Comparison of ENCODE assay signal across 8 cellular contexts in the genomic region with DNA sequence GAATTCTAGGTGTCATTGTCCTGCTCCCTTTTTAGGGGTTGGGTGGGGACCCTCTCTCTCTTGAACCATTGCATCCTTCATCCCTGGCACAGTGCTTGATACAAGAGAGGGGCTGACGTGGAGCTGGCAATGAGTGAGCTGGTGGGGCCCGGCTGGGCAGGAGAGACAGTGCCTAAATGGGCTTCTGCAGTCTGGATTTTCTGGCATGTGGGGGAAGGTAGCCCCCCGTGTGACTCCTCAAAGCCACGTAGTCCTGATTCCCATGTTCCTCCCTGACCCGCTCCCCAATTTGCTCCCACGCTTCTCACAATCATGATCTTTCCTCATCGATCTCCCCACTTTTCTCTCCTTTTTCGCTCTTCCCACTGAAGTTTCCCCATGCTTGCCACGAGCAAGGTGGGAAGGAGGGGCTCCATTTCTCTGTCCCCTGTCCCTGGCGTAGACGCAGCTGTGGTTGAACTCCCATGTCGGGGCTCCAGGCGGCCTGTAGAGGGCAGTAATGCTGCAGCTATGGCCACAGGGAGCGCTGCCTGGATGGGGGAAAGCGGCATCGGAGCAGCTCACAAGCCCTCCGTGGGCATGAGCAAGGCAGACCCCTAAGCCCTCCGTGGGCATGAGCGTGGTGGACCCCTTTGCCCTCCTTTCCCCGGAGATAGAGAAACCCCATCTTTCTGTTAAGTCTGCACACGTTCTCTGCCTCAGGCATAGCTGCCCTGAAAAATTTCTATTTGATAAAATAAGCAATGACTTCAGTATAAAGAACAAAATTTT. TPM values are rescaled to one million over a fixed set of nuclear protein-coding genes. Genes with fewer than 3 reads are reported as not detected.
A peak's percentile ranks its signal among the peaks of the same experiment; 100 is the strongest.
DNase-seq lines count a peak whose midpoint lies in the region; ATAC-seq and TF ChIP-seq lines count a peak whose summit lies in the region.

No MANE protein-coding gene starts in this region.

- H3K4me3 Mint-ChIP-seq in activated B cell treated with CpG ODN at 0.5 μM for 24 hours: peak overlapping the region; percentile 21

- H3K27me3 ChIP-seq in breast epithelium (no peaks in the 10 kb centered on the region), kidney epithelial cell (ENCODE audit: control insufficient read depth, insufficient read depth, low read length) (no peaks in the 10 kb centered on the region)

- peak; percentile 49 for ATAC-seq in GM21529 (IDR thresholded peaks at IDR 0.05; ENCODE audit: unreplicated experiment)
- peak; percentile 62 for ATAC-seq in activated B cell treated with CpG ODN at 0.5 μM for 24 hours (ENCODE audit: low read depth)
- ATAC-seq in HG03039 (IDR thresholded peaks at IDR 0.05; ENCODE audit: unreplicated experiment): no peak

- CTCF ChIA-PET in activated B cell treated with CpG ODN at 0.5 μM for 24 hours (lab: Charles Lee): interaction anchor here (0.6 to 1.6 kb wide), 15 partner anchors 11 to 1598 kb away, joined by 3 to 6 read pairs (median 4); no protein-coding TSS in a partner anchor

- H3K36me3 Mint-ChIP-seq in activated B cell treated with CpG ODN at 0.5 μM for 24 hours (ENCODE audit: low read depth): no peaks in the 10 kb centered on the region

- H3K4me3 ChIP-seq in breast epithelium: peak overlapping the region in 1 of 3 donors; percentile 37
- H3K4me3 ChIP-seq in kidney epithelial cell (ENCODE audit: low read depth, low read length): no peak overlapping the region

- DNase-seq in AML-193 (lab: John Stamatoyannopoulos, UW) (peak; percentile 5 to 39), NCI-H2107 treated with DMSO at 0.1 percent for 48 hours (lab: John Stamatoyannopoulos, UW; ENCODE audit: unreplicated experiment) (peak; percentile 42), activated B cell treated with CpG ODN at 0.5 μM for 24 hours (peak; percentile 49), breast epithelium (ENCODE audit: low spot score in 2 of 2) (peak; percentile 30 to 65), kidney epithelial cell (ENCODE audit: low read depth) (no peak)
- DNase-seq in stimulated activated CD4-positive, alpha-beta T cell treated with anti-CD3 and anti-CD28 coated beads, Interleukin-2, amount 100 ng/mL, for 24 hours: peak; percentile 73 to 77

- H3K9me3 ChIP-seq in breast epithelium: no peaks in the 10 kb centered on the region

- POLR2A ChIA-PET in activated B cell treated with CpG ODN at 0.5 μM for 24 hours (lab: Charles Lee): interaction anchor here (0.7 to 2.0 kb wide), 4 partner anchors 42 to 1738 kb away, joined by 3 to 6 read pairs (median 5); a partner anchor contains a TSS

- no peak overlapping the region for H3K27ac Mint-ChIP-seq in activated B cell treated with CpG ODN at 0.5 μM for 24 hours

- H3K9me3 Mint-ChIP-seq in activated B cell treated with CpG ODN at 0.5 μM for 24 hours: no peaks in the 10 kb centered on the region

- H3K36me3 ChIP-seq in breast epithelium (no peaks in the 10 kb centered on the region), kidney epithelial cell (ENCODE audit: control insufficient read depth, insufficient read depth, low read length) (no peaks in the 10 kb centered on the region)

- H3K27me3 Mint-ChIP-seq in activated B cell treated with CpG ODN at 0.5 μM for 24 hours: no peaks in the 10 kb centered on the region

- intact Hi-C loops in activated B cell treated with CpG ODN at 0.5 μM for 24 hours (cut with micrococcal nuclease) (loop anchor here (1.0 to 10.0 kb wide), 6 partner anchors 48 to 1598 kb away; a partner anchor contains a TSS), breast epithelium (cut with DNase I; ENCODE audit: low total_unique reads) (no loop called here)

- H3K4me1 ChIP-seq in breast epithelium: peaks cover 0 to 5% of the 10 kb centered on the region in 2 donors

- peaks cover 31% of the 10 kb centered on the region for H3K4me1 Mint-ChIP-seq in activated B cell treated with CpG ODN at 0.5 μM for 24 hours

- no peak for TF ChIP-seq CTCF in activated B cell treated with CpG ODN at 0.5 μM for 24 hours (IDR thresholded peaks at IDR 0.05)
- TF ChIP-seq CTCF in breast epithelium (IDR thresholded peaks at IDR 0.05): peak; percentile 8 to 73 (median 66)
- TF ChIP-seq CTCF in kidney epithelial cell (IDR thresholded peaks at IDR 0.05; ENCODE audit: insufficient read depth, low read length, poor library complexity, severe bottlenecking): peak; percentile 99

- H3K27ac ChIP-seq in breast epithelium: no peak overlapping the region

- TF ChIP-seq POLR2A in breast epithelium (IDR thresholded peaks at IDR 0.05): no peak

RNA-seq across cellular contexts. Expression of a gene that starts 47.5 kb away (rescaled TPM):
- total RNA-seq in activated B cell treated with CpG ODN at 0.5 μM for 24 hours (77.0 and 85.6 TPM in 2 replicates), breast epithelium (10 to 100 TPM; 39.0 to 63.5 (median 50.1) TPM), kidney epithelial cell (75.3 and 78.2 TPM in 2 replicates)
